15 cellular contexts compared by ENCODE assay signal in the genomic region with DNA sequence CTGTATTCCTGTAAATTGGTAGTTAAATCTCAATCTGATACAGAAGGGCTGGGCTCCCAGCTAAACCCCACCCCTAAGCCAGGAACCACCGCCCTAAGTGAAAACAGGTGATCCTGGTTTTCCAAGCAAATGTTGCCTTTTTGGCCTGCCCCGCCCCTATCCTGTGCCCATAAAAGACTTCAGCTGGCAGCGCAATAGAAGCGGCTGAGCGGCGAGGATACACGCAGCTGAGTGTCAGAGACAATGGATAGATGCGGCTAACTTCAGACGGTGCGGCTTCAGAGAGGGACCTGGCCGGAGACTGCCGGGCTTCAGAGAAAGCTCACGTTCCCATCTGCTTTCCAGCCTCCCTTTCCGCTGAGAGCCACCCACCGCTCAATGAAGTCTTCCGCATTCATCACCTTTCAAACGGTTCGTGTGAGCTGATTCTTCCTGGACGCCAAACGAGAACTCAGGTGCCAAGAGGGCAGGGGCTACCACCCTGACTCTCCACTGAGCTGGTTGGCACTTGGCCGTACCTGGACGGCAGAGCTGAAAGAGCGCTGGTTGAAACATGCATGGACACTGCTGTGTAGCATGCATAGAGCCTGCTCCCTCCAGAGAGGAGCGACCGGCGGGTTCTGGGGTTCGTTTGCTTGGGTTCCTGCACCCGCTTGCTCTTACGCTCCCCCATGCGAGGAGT. TPM values are rescaled to one million over a fixed set of nuclear protein-coding genes. Genes with fewer than 3 reads are reported as not detected.
DNase-seq lines count a peak whose midpoint lies in the region; ATAC-seq, FAIRE-seq and TF ChIP-seq lines count a peak whose summit lies in the region.
"Had no signal": no experiment of that assay in that cellular context is flagged by ENCODE, and none has a peak within 500 bp of the region (broad histone marks: within the 10 kb centered on the region; RNA-seq: fewer than 3 reads in every experiment).

No MANE protein-coding gene starts in this region.

- no peak for TF ChIP-seq POLR2A in stomach (IDR thresholded peaks at IDR 0.05)

- no peak for TF ChIP-seq EP300 in stomach (IDR thresholded peaks at IDR 0.05)

- H3K4me3 Mint-ChIP-seq in activated T-cell treated with anti-CD3 and anti-CD28 coated beads, Interleukin-2, amount 50 U/mL, for 4 hours: no peak overlapping the region

- TF ChIP-seq CTCF in fibroblast of villous mesenchyme (IDR thresholded peaks at IDR 0.05; ENCODE audit: insufficient read depth, low read depth, low read length) (no peak), pancreas (IDR thresholded peaks at IDR 0.05) (no peak), stomach (IDR thresholded peaks at IDR 0.05) (no peak)

- H3K27ac ChIP-seq in pancreas (no peak overlapping the region), stomach (no peak overlapping the region)

- H3K4me1 ChIP-seq in pancreas (no peaks in the 10 kb centered on the region), stomach (peaks cover 0 to 8% (median 5%) of the 10 kb centered on the region in 4 donors)

- H3K36me3 ChIP-seq in pancreas (no peaks in the 10 kb centered on the region), stomach (no peaks in the 10 kb centered on the region)

- ATAC-seq in pancreas (peak in 3 of 4 donors; percentile 46 to 75 (median 49)), GM21576 (IDR thresholded peaks at IDR 0.05; ENCODE audit: unreplicated experiment) (no peak)
- no peak for ATAC-seq in activated T-cell treated with anti-CD3 and anti-CD28 coated beads, Interleukin-2, amount 50 U/mL, for 4 hours

- intact Hi-C loops in pancreas (cut with DNase I) (no loop called here), stomach (cut with DNase I; ENCODE audit: low total_unique reads) (no loop called here)

- H3K4me3 ChIP-seq in fibroblast of villous mesenchyme (ENCODE audit: low read depth, low read length): peak overlapping the region; percentile 37
- peak overlapping the region in 1 of 4 donors; percentile 20 for H3K4me3 ChIP-seq in pancreas
- peak overlapping the region in 1 of 4 donors; percentile 22 for H3K4me3 ChIP-seq in stomach

- H3K27me3 ChIP-seq in pancreas (peaks cover 0 to 3% (median 0%) of the 10 kb centered on the region in 4 donors), stomach (peaks cover 0 to 40% (median 0%) of the 10 kb centered on the region in 3 donors)

- peaks cover 7% of the 10 kb centered on the region for H3K4me1 Mint-ChIP-seq in activated T-cell treated with anti-CD3 and anti-CD28 coated beads, Interleukin-2, amount 50 U/mL, for 4 hours (ENCODE audit: low read depth)

- DNase-seq in DMS153 (lab: John Stamatoyannopoulos, UW) (peak; percentile 21), NCI-H748 treated with DMSO at 0.1 percent for 48 hours (lab: John Stamatoyannopoulos, UW) (peak; percentile 57), fibroblast of villous mesenchyme (ENCODE audit: low read depth) (no peak), pancreas (peak in 1 of 6 donors; percentile 46), NCI-H187 treated with DMSO at 0.1 percent for 48 hours (lab: John Stamatoyannopoulos, UW) (no peak), stomach (no peak)
- DNase-seq in activated T-cell treated with anti-CD3 and anti-CD28 coated beads, Interleukin-2, amount 50 U/mL, for 4 hours: no peak
- DNase-seq: activated CD4-positive, alpha-beta T cell treated with anti-CD3 and anti-CD28 coated beads for 1 hour; activated gamma-delta T cell; DMS 273 treated with DMSO at 0.1 percent for 48 hours; hippocampal formation; NCI-H2029 treated with DMSO at 0.1 percent for 48 hours; SHP77 treated with DMSO at 0.1 percent for 48 hours; stimulated activated naive CD4-positive, alpha-beta T cell had no signal

- no peak for FAIRE-seq in pancreas (lab: Jason Lieb, UNC)

- 31% methylated on average over 30 of the region's 30 CpGs for WGBS in pancreas, 2 donors
- WGBS in stomach, 5 donors: 20 to 34% (median 30%) methylated on average over 26 to 30 of the region's 30 CpGs

- no peaks in the 10 kb centered on the region for H3K9me3 Mint-ChIP-seq in activated T-cell treated with anti-CD3 and anti-CD28 coated beads, Interleukin-2, amount 50 U/mL, for 4 hours

- H3K9me3 ChIP-seq in pancreas (no peaks in the 10 kb centered on the region), stomach (no peaks in the 10 kb centered on the region)

- H3K36me3 Mint-ChIP-seq in activated T-cell treated with anti-CD3 and anti-CD28 coated beads, Interleukin-2, amount 50 U/mL, for 4 hours (ENCODE audit: insufficient read depth): no peaks in the 10 kb centered on the region

- H3K27me3 Mint-ChIP-seq in activated T-cell treated with anti-CD3 and anti-CD28 coated beads, Interleukin-2, amount 50 U/mL, for 4 hours (ENCODE audit: low read depth): peaks cover 45% of the 10 kb centered on the region

RNA-seq across cellular contexts. Expression of a gene that starts 49.5 kb away (rescaled TPM):
- total RNA-seq in fibroblast of villous mesenchyme: 20.7 and 23.5 TPM in 2 replicates
- 10 to 100 TPM; 10.0 to 21.6 (median 15.2) TPM for total RNA-seq in pancreas
- polyA plus RNA-seq in pancreas: 10 to 100 TPM; 22.1 to 22.6 TPM
- 100 to 1,000 TPM in 1 of 3 donors, 10 to 100 TPM in 2; 72.3 to 101 (median 80.1) TPM for total RNA-seq in activated T-cell treated with anti-CD3 and anti-CD28 coated beads, Interleukin-2, amount 50 U/mL, for 4 hours
- total RNA-seq in stomach: 10 to 100 TPM in 3 of 5 donors, 1 to 10 TPM in 2; 6.7 to 43.2 (median 19.6) TPM
- 100 to 1,000 TPM in 1 of 3 donors, 10 to 100 TPM in 2; 59.8 to 112 (median 92.1) TPM for polyA plus RNA-seq in stomach

Comparison
In these comparisons a context has a peak if more than half of its experiments do, and no peak if none do; other contexts are left out.
1. DNase-seq: peak in DMS153 (single experiment) and NCI-H748 treated with DMSO at 0.1 percent for 48 hours (single experiment); none in fibroblast of villous mesenchyme (single experiment), NCI-H187 treated with DMSO at 0.1 percent for 48 hours (single experiment), activated T-cell treated with anti-CD3 and anti-CD28 coated beads, Interleukin-2, amount 50 U/mL, for 4 hours (single experiment) and stomach (single experiment).
2. ATAC-seq: peak in pancreas (3 of 4); none in GM21576 (single experiment) and activated T-cell treated with anti-CD3 and anti-CD28 coated beads, Interleukin-2, amount 50 U/mL, for 4 hours (0 of 2).